Comparison of ENCODE assay signal across 8 cellular contexts in the genomic region with DNA sequence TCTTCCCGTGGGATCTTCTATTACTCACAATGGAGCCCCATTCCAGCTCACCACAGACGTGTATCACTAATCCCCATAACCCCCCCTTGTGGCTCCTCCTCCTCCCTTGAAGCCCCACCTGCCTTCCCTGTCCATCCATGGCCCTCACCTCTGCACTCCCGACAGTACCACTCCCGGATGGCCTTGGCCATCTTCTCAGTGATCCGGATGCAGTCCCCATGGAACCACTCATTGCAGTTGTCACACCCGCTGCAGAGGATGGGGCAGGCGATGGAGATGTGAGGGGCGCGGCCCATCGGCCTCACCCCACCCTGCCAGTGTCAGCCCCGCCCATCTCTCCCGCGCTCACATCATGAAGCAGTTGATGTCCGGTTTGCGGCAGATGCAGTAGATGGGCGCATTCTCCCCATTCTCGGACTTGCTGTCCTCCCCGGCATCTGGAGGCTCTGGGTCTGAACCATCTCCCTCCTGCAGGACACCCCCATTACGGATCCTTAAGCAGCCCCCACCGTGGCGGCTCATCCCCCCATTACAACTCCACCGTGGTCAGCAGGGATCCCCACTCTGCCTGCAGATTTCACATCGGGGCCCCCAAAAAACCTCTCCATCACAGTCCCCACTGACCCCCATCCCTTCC. TPM values are rescaled to one million over a fixed set of nuclear protein-coding genes. Genes with fewer than 3 reads are reported as not detected.
DNase-seq lines count a peak whose midpoint lies in the region; ATAC-seq lines count a peak whose summit lies in the region.

No MANE protein-coding gene starts in this region.

- H3K4me3 ChIP-seq in right cardiac atrium (ENCODE audit: low read length) (peak overlapping the region; percentile 69), skeletal muscle tissue (ENCODE audit: low read length in 3 of 3) (peak overlapping the region; percentile 87 to 98 (median 98))

- ATAC-seq in activated T-cell treated with anti-CD3 and anti-CD28 coated beads, Interleukin-2, amount 50 U/mL, for 72 hours (replicated peaks in 1 of 2), result no peak
- no peak for ATAC-seq in right cardiac atrium
- ATAC-seq in GM19452 (IDR thresholded peaks at IDR 0.05; ENCODE audit: unreplicated experiment), result no peak

- H3K36me3 ChIP-seq in skeletal muscle tissue (ENCODE audit: control insufficient read depth in 3 of 3, insufficient read depth in 3 of 3, low read length in 3 of 3), result peaks cover 32 to 35% (median 33%) of the 10 kb centered on the region in 3 donors

- H3K4me1 ChIP-seq in right cardiac atrium (ENCODE audit: control insufficient read depth, insufficient read depth, low read length), result no peaks in the 10 kb centered on the region
- H3K4me1 ChIP-seq in skeletal muscle tissue (ENCODE audit: control insufficient read depth in 3 of 3, insufficient read depth in 3 of 3, low read length in 3 of 3), result peaks cover 9 to 23% (median 14%) of the 10 kb centered on the region in 3 donors

- H3K27ac ChIP-seq in right cardiac atrium (ENCODE audit: low read length), result peak overlapping the region; percentile 81
- peak overlapping the region; percentile 61 for H3K27ac ChIP-seq in skeletal muscle tissue (ENCODE audit: low read depth, low read length)

- no peaks in the 10 kb centered on the region for H3K27me3 Mint-ChIP-seq in activated T-cell treated with anti-CD3 and anti-CD28 coated beads, Interleukin-2, amount 50 U/mL, for 72 hours (ENCODE audit: low read depth)

- DNase-seq in EH (ENCODE audit: low read depth) (peak; percentile 59), LHCN-M2 (ENCODE audit: low read depth) (peak; percentile 56), right cardiac atrium (peak; percentile 55 to 74 (median 66)), occipital lobe (lab: John Stamatoyannopoulos, UW) (no peak)
- peak; percentile 35 to 43 for DNase-seq in activated T-cell treated with anti-CD3 and anti-CD28 coated beads, Interleukin-2, amount 50 U/mL, for 72 hours
- no peak for DNase-seq in activated effector memory CD4-positive, alpha-beta T cell treated with anti-CD3 and anti-CD28 coated beads, Interleukin-2, amount 50 U/mL, for 16 hours

- peak overlapping the region; percentile 93 for H3K27ac Mint-ChIP-seq in activated T-cell treated with anti-CD3 and anti-CD28 coated beads, Interleukin-2, amount 50 U/mL, for 72 hours

- peak overlapping the region; percentile 81 to 94 (median 93) for H3K9ac ChIP-seq in skeletal muscle tissue (ENCODE audit: low read depth in 1 of 3, low read length in 3 of 3)

- H3K9me3 ChIP-seq in right cardiac atrium (ENCODE audit: control insufficient read depth, low read length) (no peaks in the 10 kb centered on the region), skeletal muscle tissue (ENCODE audit: control insufficient read depth in 3 of 3, low read length in 3 of 3) (no peaks in the 10 kb centered on the region)

- 21% methylated on average over 23 of the region's 23 CpGs for WGBS in right cardiac atrium

- H3K4me1 Mint-ChIP-seq in activated T-cell treated with anti-CD3 and anti-CD28 coated beads, Interleukin-2, amount 50 U/mL, for 72 hours (ENCODE audit: low read depth), result peaks cover 39% of the 10 kb centered on the region

- no peaks in the 10 kb centered on the region for H3K9me3 Mint-ChIP-seq in activated T-cell treated with anti-CD3 and anti-CD28 coated beads, Interleukin-2, amount 50 U/mL, for 72 hours

- H3K4me3 Mint-ChIP-seq in activated T-cell treated with anti-CD3 and anti-CD28 coated beads, Interleukin-2, amount 50 U/mL, for 72 hours, result peak overlapping the region; percentile 92 to 97

- intact Hi-C loops in right cardiac atrium (cut with DNase I), result no loop called here

- H3K27me3 ChIP-seq in right cardiac atrium (ENCODE audit: control insufficient read depth, insufficient read depth), result no peaks in the 10 kb centered on the region
- H3K27me3 ChIP-seq in skeletal muscle tissue (ENCODE audit: control insufficient read depth in 3 of 3, insufficient read depth in 3 of 3, low read length in 3 of 3), result no peaks in the 10 kb centered on the region

- peaks cover 9 to 20% of the 10 kb centered on the region in 2 donors for H3K36me3 Mint-ChIP-seq in activated T-cell treated with anti-CD3 and anti-CD28 coated beads, Interleukin-2, amount 50 U/mL, for 72 hours (ENCODE audit: insufficient read depth in 2 of 2)

RNA-seq across cellular contexts. Expression of gene CXXC1, which starts 1.0 kb away (rescaled TPM):
- total RNA-seq in LHCN-M2 (2014; rRNA removed), result 53.8 and 72.9 TPM in 2 replicates
- polyA plus RNA-seq in LHCN-M2 (2012), result 44.5 TPM
- 100 to 1,000 TPM in 1 of 2 donors, 10 to 100 TPM in 1; 92.5 to 103 TPM for total RNA-seq in activated T-cell treated with anti-CD3 and anti-CD28 coated beads, Interleukin-2, amount 50 U/mL, for 72 hours
- 10 to 100 TPM; 31.9 to 52.3 (median 42.1) TPM for total RNA-seq in right cardiac atrium
- 34.2 TPM for polyA plus RNA-seq in right cardiac atrium
- total RNA-seq in skeletal muscle tissue, result 13.6 TPM
- 39.8 TPM for total RNA-seq in occipital lobe

RNA-seq across cellular contexts. Expression of gene MBD1, which starts 5.2 kb away (rescaled TPM):
- total RNA-seq in LHCN-M2 (2014; rRNA removed), result 78.2 and 84.9 TPM in 2 replicates
- polyA plus RNA-seq in LHCN-M2 (2012), result 30.6 TPM
- 10 to 100 TPM; 88.5 to 94.9 TPM for total RNA-seq in activated T-cell treated with anti-CD3 and anti-CD28 coated beads, Interleukin-2, amount 50 U/mL, for 72 hours
- 10 to 100 TPM; 44.7 to 59.7 (median 55.9) TPM for total RNA-seq in right cardiac atrium
- polyA plus RNA-seq in right cardiac atrium, result 30.3 TPM
- 29.2 TPM for total RNA-seq in skeletal muscle tissue
- 61.6 TPM for total RNA-seq in occipital lobe

RNA-seq across cellular contexts. Expression of gene CFAP53, which starts 20.2 kb away (rescaled TPM):
- 0.13 TPM in 1 of 2 replicates, not detected in the other for total RNA-seq in LHCN-M2 (2014; rRNA removed)
- 0.16 TPM for polyA plus RNA-seq in LHCN-M2 (2012)
- 1 to 10 TPM in 1 of 2 donors, under 1 TPM in 1; 0.97 to 1.6 TPM for total RNA-seq in activated T-cell treated with anti-CD3 and anti-CD28 coated beads, Interleukin-2, amount 50 U/mL, for 72 hours
- under 1 TPM; 0.23 to 0.56 (median 0.29) TPM for total RNA-seq in right cardiac atrium
- 0.34 TPM for polyA plus RNA-seq in right cardiac atrium
- total RNA-seq in skeletal muscle tissue, result not detected
- total RNA-seq in occipital lobe, result 1.4 TPM

Comparison
In these comparisons a context has a peak if more than half of its experiments do, and no peak if none do; other contexts are left out.
1. DNase-seq: peak in EH (single experiment), LHCN-M2 (single experiment), activated T-cell treated with anti-CD3 and anti-CD28 coated beads, Interleukin-2, amount 50 U/mL, for 72 hours (2 of 2) and right cardiac atrium (3 of 3); none in activated effector memory CD4-positive, alpha-beta T cell treated with anti-CD3 and anti-CD28 coated beads, Interleukin-2, amount 50 U/mL, for 16 hours (single experiment) and occipital lobe (single experiment).